Comparison of ENCODE assay signal across 9 cellular contexts in the genomic region with DNA sequence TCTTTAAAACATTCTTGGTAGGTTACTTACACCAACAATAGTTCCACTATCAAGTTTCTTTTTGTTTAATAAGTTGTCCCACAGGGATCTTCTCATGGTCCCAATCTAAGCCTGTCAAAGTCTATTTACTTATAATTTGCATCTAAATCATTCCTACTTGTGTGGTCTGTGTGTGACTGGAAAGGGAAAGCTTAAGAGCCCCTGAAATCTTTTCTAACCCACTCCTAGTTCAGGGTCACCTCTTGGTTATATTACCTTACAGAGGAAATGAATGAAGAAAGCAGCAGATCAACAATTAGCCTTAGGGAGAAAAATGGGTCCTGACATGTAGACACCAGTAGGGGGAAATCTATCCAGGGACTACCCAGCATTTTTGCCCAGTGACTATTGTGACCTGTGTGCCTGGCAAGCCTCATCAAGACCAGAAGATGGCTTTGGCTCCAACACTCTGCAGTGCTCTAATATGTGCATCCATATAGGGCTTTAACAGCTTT.
DNase-seq lines count a peak whose midpoint lies in the region; ATAC-seq, FAIRE-seq and TF ChIP-seq lines count a peak whose summit lies in the region.
"Had no signal": no experiment of that assay in that cellular context is flagged by ENCODE, and none has a peak within 500 bp of the region (broad histone marks: within the 10 kb centered on the region; RNA-seq: fewer than 3 reads in every experiment).

No MANE protein-coding gene starts in this region.

- no peak overlapping the region for H2AFZ ChIP-seq in keratinocyte (ENCODE audit: control insufficient read depth, low read length)

- POLR2A ChIA-PET in BJ (lab: Charles Lee): no interaction called here

- H3K79me2 ChIP-seq in keratinocyte (ENCODE audit: control insufficient read depth, insufficient read depth, low read length): no peaks in the 10 kb centered on the region

- H3K9me3 Mint-ChIP-seq in activated T-helper 2 cell treated with anti-CD3 and anti-CD28 coated beads, Interferon-gamma antibody, Interleukin-2, Interleukin-4, amounts not matched to agents 10 μg/mL and 5 μg/mL and 100 μg/mL, durations not matched to agents 14 hours and 24 hours and 36 hours: no peaks in the 10 kb centered on the region

- no peaks in the 10 kb centered on the region for H4K20me1 ChIP-seq in keratinocyte (ENCODE audit: control insufficient read depth, extremely low read depth, insufficient read depth, low read length)

- H3K27ac ChIP-seq in HUES48 (ENCODE audit: low read depth, low read length) (peak overlapping the region; percentile 85), WERI-Rb-1 (no peak overlapping the region), keratinocyte (ENCODE audit: control insufficient read depth, insufficient read depth, low read length) (peak overlapping the region; percentile 80)
- H3K27ac ChIP-seq: heart left ventricle had no signal

- H3K9me3 ChIP-seq in HUES48 (ENCODE audit: control insufficient read depth, insufficient read depth, low read length) (no peaks in the 10 kb centered on the region), WERI-Rb-1 (ENCODE audit: severe bottlenecking) (no peaks in the 10 kb centered on the region), keratinocyte (ENCODE audit: control insufficient read depth, low read depth, low read length) (no peaks in the 10 kb centered on the region)
- H3K9me3 ChIP-seq: heart left ventricle had no signal

- no peak overlapping the region for H3K4me3 ChIP-seq in BJ (ENCODE audit: low read depth, low read length)
- H3K4me3 ChIP-seq in HUES48 (ENCODE audit: low read depth, low read length): 0 out of 2 replicates have a peak overlapping the region, but pooled peaks have one; percentile 18
- no peak overlapping the region for H3K4me3 ChIP-seq in WERI-Rb-1 (ENCODE audit: low read depth, low read length)
- H3K4me3 ChIP-seq in keratinocyte (ENCODE audit: control insufficient read depth in 2 of 3, extremely low read depth in 1 of 3, insufficient read depth in 2 of 3, low read depth in 1 of 3, low read length in 3 of 3): peak overlapping the region in 1 of 3 experiments; percentile 11
- H3K4me3 ChIP-seq: heart left ventricle had no signal

- DNase-seq in BJ (ENCODE audit: low read depth) (no peak), WERI-Rb-1 (peak; percentile 46), keratinocyte (ENCODE audit: low read depth, low spot score) (peak; percentile 91), SIG-M5 treated with dmso at 0.1 percent for 504 hours (lab: John Stamatoyannopoulos, UW; ENCODE audit: unreplicated experiment) (no peak)
- no peak for DNase-seq in activated T-helper 2 cell treated with anti-CD3 and anti-CD28 coated beads, Interferon-gamma antibody, Interleukin-2, Interleukin-4, amounts not matched to agents 10 μg/mL and 5 μg/mL and 100 μg/mL, durations not matched to agents 14 hours and 24 hours and 36 hours (ENCODE audit: low spot score)
- DNase-seq: heart left ventricle had no signal

- H3K4me1 Mint-ChIP-seq in activated T-helper 2 cell treated with anti-CD3 and anti-CD28 coated beads, Interferon-gamma antibody, Interleukin-2, Interleukin-4, amounts not matched to agents 10 μg/mL and 5 μg/mL and 100 μg/mL, durations not matched to agents 14 hours and 24 hours and 36 hours (ENCODE audit: low read depth): no peaks in the 10 kb centered on the region

- H3K9me1 ChIP-seq in keratinocyte (ENCODE audit: control insufficient read depth, extremely low read depth, insufficient read depth, low read length): no peaks in the 10 kb centered on the region

- no peak overlapping the region for H3K4me3 Mint-ChIP-seq in activated T-helper 2 cell treated with anti-CD3 and anti-CD28 coated beads, Interferon-gamma antibody, Interleukin-2, Interleukin-4, amounts not matched to agents 10 μg/mL and 5 μg/mL and 100 μg/mL, durations not matched to agents 14 hours and 24 hours and 36 hours (ENCODE audit: low read depth)

- FAIRE-seq in keratinocyte (lab: Jason Lieb, UNC): peak; percentile 95

- H3K9ac ChIP-seq in HUES48 (ENCODE audit: low read depth, low read length): no peak overlapping the region
- H3K9ac ChIP-seq in keratinocyte (ENCODE audit: control insufficient read depth, extremely low read depth, insufficient read depth, low read length): peak overlapping the region; percentile 4

- dilution Hi-C loops in keratinocyte (cut with MboI; ENCODE audit: extremely low pct_ligation_motif_present, low sequenced_read_pairs): no loop called here

- no peak overlapping the region for H3K27ac Mint-ChIP-seq in activated T-helper 2 cell treated with anti-CD3 and anti-CD28 coated beads, Interferon-gamma antibody, Interleukin-2, Interleukin-4, amounts not matched to agents 10 μg/mL and 5 μg/mL and 100 μg/mL, durations not matched to agents 14 hours and 24 hours and 36 hours

- H3K36me3 ChIP-seq in BJ (ENCODE audit: control insufficient read depth, insufficient read depth, low read length): no peaks in the 10 kb centered on the region
- H3K36me3 ChIP-seq in HUES48 (ENCODE audit: control insufficient read depth, insufficient read depth, low read length): no peaks in the 10 kb centered on the region
- H3K36me3 ChIP-seq in WERI-Rb-1: no peaks in the 10 kb centered on the region
- no peaks in the 10 kb centered on the region for H3K36me3 ChIP-seq in keratinocyte (ENCODE audit: control insufficient read depth in 2 of 2, extremely low read depth in 1 of 2, insufficient read depth in 2 of 2, low read length in 2 of 2)
- H3K36me3 ChIP-seq: heart left ventricle had no signal

- H3K36me3 Mint-ChIP-seq in activated T-helper 2 cell treated with anti-CD3 and anti-CD28 coated beads, Interferon-gamma antibody, Interleukin-2, Interleukin-4, amounts not matched to agents 10 μg/mL and 5 μg/mL and 100 μg/mL, durations not matched to agents 14 hours and 24 hours and 36 hours (ENCODE audit: low read depth): peaks cover 11% of the 10 kb centered on the region

- CTCF ChIA-PET in BJ (lab: Yijun Ruan, JAX): interaction anchor here (0.6 to 1.8 kb wide), 3 partner anchors 15 to 334 kb away, joined by 3 to 6 read pairs (median 4); no protein-coding TSS in a partner anchor

- H3K4me1 ChIP-seq in HUES48 (ENCODE audit: control insufficient read depth, insufficient read depth, low read length) (peaks cover 41% of the 10 kb centered on the region), keratinocyte (ENCODE audit: control insufficient read depth, extremely low read depth, insufficient read depth, low read length) (peaks cover 80% of the 10 kb centered on the region)

- TF ChIP-seq CTCF in BJ (IDR thresholded peaks at IDR 0.05; ENCODE audit: insufficient read depth, low read depth, low read length) (peak; percentile 36; the same call in 1 of the 2 replicates), WERI-Rb-1 (IDR thresholded peaks at IDR 0.05; ENCODE audit: low read depth, low read length) (peak; percentile 70), keratinocyte (optimal IDR thresholded peaks at IDR 0.05 in 1 of 3, IDR thresholded peaks at IDR 0.05 in 1 of 3, conservative IDR thresholded peaks at IDR 0.05 in 1 of 3; ENCODE audit: extremely low read depth in 1 of 3, insufficient read depth in 2 of 3, low read length in 3 of 3) (peak; percentile 33 to 62 (median 51))

- H3K27me3 ChIP-seq in BJ (ENCODE audit: control insufficient read depth, insufficient read depth, low read length) (no peaks in the 10 kb centered on the region), HUES48 (ENCODE audit: control insufficient read depth, insufficient read depth, low read length) (no peaks in the 10 kb centered on the region), WERI-Rb-1 (ENCODE audit: insufficient read depth, low read depth, severe bottlenecking) (no peaks in the 10 kb centered on the region), keratinocyte (ENCODE audit: control insufficient read depth, extremely low read depth, insufficient read depth, low read length) (no peaks in the 10 kb centered on the region)
- H3K27me3 ChIP-seq: heart left ventricle had no signal

- ATAC-seq in GM19328 (IDR thresholded peaks at IDR 0.05; ENCODE audit: unreplicated experiment) (no peak), GM19452 (IDR thresholded peaks at IDR 0.05; ENCODE audit: unreplicated experiment) (no peak)

- H3K27me3 Mint-ChIP-seq in activated T-helper 2 cell treated with anti-CD3 and anti-CD28 coated beads, Interferon-gamma antibody, Interleukin-2, Interleukin-4, amounts not matched to agents 10 μg/mL and 5 μg/mL and 100 μg/mL, durations not matched to agents 14 hours and 24 hours and 36 hours (ENCODE audit: low read depth): no peaks in the 10 kb centered on the region

- H3K4me2 ChIP-seq in keratinocyte (ENCODE audit: control insufficient read depth, extremely low read depth, insufficient read depth, low read depth, low read length): peak overlapping the region; percentile 77

- intact Hi-C loops in activated T-helper 2 cell treated with anti-CD3 and anti-CD28 coated beads, Interferon-gamma antibody, Interleukin-2, Interleukin-4, amounts not matched to agents 10 μg/mL and 5 μg/mL and 100 μg/mL, durations not matched to agents 14 hours and 24 hours and 36 hours (cut with micrococcal nuclease): no loop called here

Comparison
In these comparisons a context has a peak if more than half of its experiments do, and no peak if none do; other contexts are left out.
1. DNase-seq: peak in WERI-Rb-1 (single experiment) and keratinocyte (single experiment); none in BJ (single experiment), activated T-helper 2 cell treated with anti-CD3 and anti-CD28 coated beads, Interferon-gamma antibody, Interleukin-2, Interleukin-4, amounts not matched to agents 10 μg/mL and 5 μg/mL and 100 μg/mL, durations not matched to agents 14 hours and 24 hours and 36 hours (single experiment) and SIG-M5 treated with dmso at 0.1 percent for 504 hours (single experiment).
2. Peak in every context shown above with its lines, with median percentiles within 50 percentile points of each other: CTCF ChIP-seq.